In genomic region chr6:20877008-20877937, GRCh38 we compare ENCODE assay signal across 7 cellular contexts.
DNase-seq lines count a peak whose midpoint lies in the region; ATAC-seq and TF ChIP-seq lines count a peak whose summit lies in the region.

No MANE protein-coding gene starts in this region.

- DNase-seq in GM13977 (ENCODE audit: low spot score) (peak; percentile 79), HPDE6-E6E7 (ENCODE audit: extremely low spot score) (peak; percentile 91), left lung (peak in 1 of 2 donors; percentile 68), activated gamma-delta T cell treated with Interleukin-2 at 50 U/mL for 16 hours (no peak), ecto neural progenitor cell (ENCODE audit: low spot score) (no peak)
- DNase-seq in activated T-helper 2 cell treated with anti-CD3 and anti-CD28 coated beads, Interferon-gamma antibody, Interleukin-2, Interleukin-4, amounts not matched to agents 10 μg/mL and 5 μg/mL and 100 μg/mL, durations not matched to agents 14 hours and 24 hours and 36 hours (ENCODE audit: low spot score): no peak

- no peak overlapping the region for H3K4me3 ChIP-seq in left lung

- ATAC-seq in GM21526 (IDR thresholded peaks at IDR 0.05; ENCODE audit: low FRiP score, unreplicated experiment) (peak; percentile 97), left lung (peak; percentile 96)

- H3K4me1 ChIP-seq in left lung: peaks cover 6 to 9% of the 10 kb centered on the region in 2 donors

- peaks cover 16% of the 10 kb centered on the region for H3K4me1 Mint-ChIP-seq in activated T-helper 2 cell treated with anti-CD3 and anti-CD28 coated beads, Interferon-gamma antibody, Interleukin-2, Interleukin-4, amounts not matched to agents 10 μg/mL and 5 μg/mL and 100 μg/mL, durations not matched to agents 14 hours and 24 hours and 36 hours (ENCODE audit: low read depth)

- H3K4me3 Mint-ChIP-seq in activated T-helper 2 cell treated with anti-CD3 and anti-CD28 coated beads, Interferon-gamma antibody, Interleukin-2, Interleukin-4, amounts not matched to agents 10 μg/mL and 5 μg/mL and 100 μg/mL, durations not matched to agents 14 hours and 24 hours and 36 hours (ENCODE audit: low read depth): no peak overlapping the region

- H3K36me3 ChIP-seq in left lung: no peaks in the 10 kb centered on the region

- TF ChIP-seq CTCF in GM13977 (IDR thresholded peaks at IDR 0.05; ENCODE audit: extremely low read depth, insufficient read depth, missing control alignments) (no peak), left lung (IDR thresholded peaks at IDR 0.05) (no peak)

- H3K9me3 Mint-ChIP-seq in activated T-helper 2 cell treated with anti-CD3 and anti-CD28 coated beads, Interferon-gamma antibody, Interleukin-2, Interleukin-4, amounts not matched to agents 10 μg/mL and 5 μg/mL and 100 μg/mL, durations not matched to agents 14 hours and 24 hours and 36 hours: peaks cover 9% of the 10 kb centered on the region

- intact Hi-C loops in activated T-helper 2 cell treated with anti-CD3 and anti-CD28 coated beads, Interferon-gamma antibody, Interleukin-2, Interleukin-4, amounts not matched to agents 10 μg/mL and 5 μg/mL and 100 μg/mL, durations not matched to agents 14 hours and 24 hours and 36 hours (cut with micrococcal nuclease): loop anchor here (1.0 to 10.0 kb wide), 3 partner anchors 43 to 712 kb away; no protein-coding TSS in a partner anchor
- intact Hi-C loops in left lung (cut with DNase I): no loop called here

- H3K36me3 Mint-ChIP-seq in activated T-helper 2 cell treated with anti-CD3 and anti-CD28 coated beads, Interferon-gamma antibody, Interleukin-2, Interleukin-4, amounts not matched to agents 10 μg/mL and 5 μg/mL and 100 μg/mL, durations not matched to agents 14 hours and 24 hours and 36 hours (ENCODE audit: low read depth): peaks cover 7% of the 10 kb centered on the region

- peak overlapping the region; percentile 42 to 76 for H3K27ac ChIP-seq in left lung

- no peaks in the 10 kb centered on the region for H3K27me3 ChIP-seq in left lung

- in situ Hi-C loops in GM13977 (cut with MboI; ENCODE audit: low pct_unique_long_range_greater_than_20kb, low sequenced_read_pairs, unreplicated experiment): no loop called here

- H3K27me3 Mint-ChIP-seq in activated T-helper 2 cell treated with anti-CD3 and anti-CD28 coated beads, Interferon-gamma antibody, Interleukin-2, Interleukin-4, amounts not matched to agents 10 μg/mL and 5 μg/mL and 100 μg/mL, durations not matched to agents 14 hours and 24 hours and 36 hours (ENCODE audit: low read depth): no peaks in the 10 kb centered on the region

- H3K27ac Mint-ChIP-seq in activated T-helper 2 cell treated with anti-CD3 and anti-CD28 coated beads, Interferon-gamma antibody, Interleukin-2, Interleukin-4, amounts not matched to agents 10 μg/mL and 5 μg/mL and 100 μg/mL, durations not matched to agents 14 hours and 24 hours and 36 hours: peak overlapping the region; percentile 72

- peaks cover 0 to 2% of the 10 kb centered on the region in 2 donors for H3K9me3 ChIP-seq in left lung

Comparison
In these comparisons a context has a peak if more than half of its experiments do, and no peak if none do; other contexts are left out.
1. DNase-seq: peak in GM13977 (single experiment) and HPDE6-E6E7 (single experiment); none in activated T-helper 2 cell treated with anti-CD3 and anti-CD28 coated beads, Interferon-gamma antibody, Interleukin-2, Interleukin-4, amounts not matched to agents 10 μg/mL and 5 μg/mL and 100 μg/mL, durations not matched to agents 14 hours and 24 hours and 36 hours (single experiment), activated gamma-delta T cell treated with Interleukin-2 at 50 U/mL for 16 hours (single experiment) and ecto neural progenitor cell (single experiment).